In genomic region chr10:2494386-2494785, GRCh38 we compare ENCODE assay signal across 31 cellular contexts.
"Had no signal": no experiment of that assay in that cellular context is flagged by ENCODE, and none has a peak within 500 bp of the region (broad histone marks: within the 10 kb centered on the region; RNA-seq: fewer than 3 reads in every experiment).

No MANE protein-coding gene starts in this region.

- H3K4me2 ChIP-seq: PC-9 had no signal

- H2AFZ ChIP-seq: PC-9 had no signal

- ATAC-seq: activated naive CD8-positive, alpha-beta T cell treated with anti-CD3 and anti-CD28 coated beads, Interleukin-2, amount 50 U/mL, for 24 hours; activated T-cell treated with anti-CD3 and anti-CD28 coated beads, Interleukin-2, amount 50 U/mL, for 4 hours had no signal

- H3K27me3 ChIP-seq: cardiac muscle cell had no signal

- H3K27ac ChIP-seq: cardiac muscle cell, PC-9, SJSA1, VCaP had no signal

- H3K4me3 ChIP-seq: cardiac muscle cell, PC-9, SJSA1 had no signal

- DNase-seq: activated B cell treated with CpG ODN at 0.5 μM for 24 hours; activated CD4-positive, alpha-beta memory T cell treated with anti-CD3 and anti-CD28 coated beads for 36 hours; activated CD4-positive, alpha-beta T cell treated with anti-CD3 and anti-CD28 coated beads for 4 hours; activated CD4-positive, alpha-beta T cell treated with anti-CD3 and anti-CD28 coated beads, Interleukin-2, amount 50 U/mL, for 1 hour; activated CD4-positive, CD25-positive, alpha-beta regulatory T cell treated with anti-CD3 and anti-CD28 coated beads, Interleukin-2, amount 50 U/mL, for 72 hours; activated CD8-positive, alpha-beta memory T cell treated with anti-CD3 and anti-CD28 coated beads, Interleukin-2, amount 50 U/mL, for 4 hours; activated naive CD4-positive, alpha-beta T cell treated with anti-CD3 and anti-CD28 coated beads, Interleukin-2, amount 10 ng/mL, durations not matched to agents 7 days and 5 days; activated naive CD8-positive, alpha-beta T cell treated with anti-CD3 and anti-CD28 coated beads, Interleukin-2, amount 50 U/mL, for 24 hours; activated T-cell treated with anti-CD3 and anti-CD28 coated beads for 4 hours; activated T-cell treated with anti-CD3 and anti-CD28 coated beads, Interleukin-2, amount 50 U/mL, for 4 hours; amniotic stem cell; aorta; KG1; MM.1S; MV-4-11; NCI-H1092; NCI-H1436 treated with DMSO at 0.1 percent for 48 hours; NCI-H1694 treated with DMSO at 0.1 percent for 48 hours; NCI-H2029; NCI-H345; NCI-H524 treated with DMSO at 0.1 percent for 48 hours; NK-92 treated with Interleukin-12 subunit alpha and Interleukin-12 subunit beta, amount 100 ng/mL, for 24 hours; PC-9; SHP77 treated with DMSO at 0.1 percent for 48 hours; SW 1271; T-helper 1 cell; T-helper 2 cell; T-helper 9 cell had no signal

- H3K9me3 ChIP-seq: SJSA1 had no signal

- H3K4me1 ChIP-seq: SJSA1 had no signal

- H3K36me3 ChIP-seq: cardiac muscle cell, SJSA1 had no signal
